ENCODE assay signal across 1 cellular context in genomic region chr9:18718393-18718792, GRCh38.
A peak's percentile ranks its signal among the peaks of the same experiment; 100 is the strongest.
TF ChIP-seq lines count a peak whose summit lies in the region.

No MANE protein-coding gene starts in this region.

TF ChIP-seq in K562, 482 proteins besides CTCF, POLR2A, EP300 and RAD21 (continued from another document):
- TF ChIP-seq ZNF407 (IDR thresholded peaks at IDR 0.05; ENCODE audit: low read depth) (no peak), SIN3B (IDR thresholded peaks at IDR 0.05; ENCODE audit: low read depth) (no peak), MNT (conservative IDR thresholded peaks at IDR 0.05) (no peak), ZNF644 (tag; IDR thresholded peaks at IDR 0.05; ENCODE audit: low read depth) (no peak), ZNF583 (CRISPR knock-in tag; IDR thresholded peaks at IDR 0.05) (no peak), ATF4 (CRISPR knock-in tag; IDR thresholded peaks at IDR 0.05) (peak; percentile 65; the same call in 1 of the 2 replicates), ZSCAN32 (CRISPR knock-in tag; IDR thresholded peaks at IDR 0.05) (no peak)
